Comparison of ENCODE assay signal across 17 cellular contexts in genomic region chr14:102759416-102759815, GRCh38. TPM values are rescaled to one million over a fixed set of nuclear protein-coding genes. Genes with fewer than 3 reads are reported as not detected.
DNase-seq lines count a peak whose midpoint lies in the region; ATAC-seq, FAIRE-seq and TF ChIP-seq lines count a peak whose summit lies in the region.
"Had no signal": no experiment of that assay in that cellular context is flagged by ENCODE, and none has a peak within 500 bp of the region (broad histone marks: within the 10 kb centered on the region; RNA-seq: fewer than 3 reads in every experiment).

No MANE protein-coding gene starts in this region.

- no peaks in the 10 kb centered on the region; the same call in 1 of the 2 replicates for H3K27me3 Mint-ChIP-seq in WTC11 (ENCODE audit: low read depth)
- no peaks in the 10 kb centered on the region for H3K27me3 Mint-ChIP-seq in activated CD4-positive, alpha-beta T cell treated with anti-CD3 and anti-CD28 coated beads for 36 hours
- H3K27me3 Mint-ChIP-seq: activated naive CD8-positive, alpha-beta T cell; B cell had no signal

- H3K4me3 ChIP-seq in A549 (no peak overlapping the region), LNCaP clone FGC (ENCODE audit: low read depth, low read length) (no peak overlapping the region)
- H3K4me3 ChIP-seq: neural progenitor cell had no signal

- TF ChIP-seq POLR2A in A549 (IDR thresholded peaks at IDR 0.05; ENCODE audit: low read length) = no peak

- TF ChIP-seq EP300 in A549 (IDR thresholded peaks at IDR 0.05) = no peak

- no peaks in the 10 kb centered on the region for H3K36me3 Mint-ChIP-seq in WTC11
- no peaks in the 10 kb centered on the region for H3K36me3 Mint-ChIP-seq in activated CD4-positive, alpha-beta T cell treated with anti-CD3 and anti-CD28 coated beads for 36 hours (ENCODE audit: low read depth)
- H3K36me3 Mint-ChIP-seq: activated naive CD8-positive, alpha-beta T cell; neural progenitor cell had no signal

- FAIRE-seq in A549 (lab: Jason Lieb, UNC) = no peak

- WGBS in A549 (ENCODE audit: missing lambda C conversion rate) = 67% methylated on average over 5 of the region's 5 CpGs

- no peak for DNase-seq in A549 (ENCODE audit: low read depth in 1 of 2, low spot score in 1 of 2)
- peak; percentile 37 for DNase-seq in D341Med (ENCODE audit: low spot score)
- peak; percentile 11 for DNase-seq in LNCaP clone FGC (ENCODE audit: low read depth)
- no peak for DNase-seq in WTC11 (ENCODE audit: low spot score)
- DNase-seq in activated CD4-positive, alpha-beta T cell treated with anti-CD3 and anti-CD28 coated beads for 36 hours = no peak
- DNase-seq in activated CD8-positive, alpha-beta memory T cell treated with anti-CD3 and anti-CD28 coated beads, Interleukin-2, amount 50 U/mL, for 4 hours = no peak
- DNase-seq: activated T-cell treated with anti-CD3 and anti-CD28 coated beads, Interleukin-2, amount 50 U/mL, for 4 hours; GOT3; NCI-H1092; NCI-H774; right cardiac atrium; Right ventricle myocardium superior had no signal

- peak overlapping the region; percentile 60; the same call in 1 of the 2 replicates for H3K27ac Mint-ChIP-seq in WTC11
- no peak overlapping the region for H3K27ac Mint-ChIP-seq in activated CD4-positive, alpha-beta T cell treated with anti-CD3 and anti-CD28 coated beads for 36 hours
- H3K27ac Mint-ChIP-seq: activated naive CD8-positive, alpha-beta T cell; B cell; neural progenitor cell had no signal

- no peak overlapping the region for H3K4me2 ChIP-seq in A549
- H3K4me2 ChIP-seq: neural progenitor cell had no signal

- no peak overlapping the region for H3K27ac ChIP-seq in A549
- H3K27ac ChIP-seq: neural progenitor cell had no signal

- peak; percentile 14 to 30; a peak in 2 of 6 replicates for ATAC-seq in A549
- peak; percentile 52 for ATAC-seq in WTC11
- ATAC-seq in activated CD4-positive, alpha-beta T cell treated with anti-CD3 and anti-CD28 coated beads for 36 hours = no peak
- ATAC-seq in HG03280 (IDR thresholded peaks at IDR 0.05; ENCODE audit: unreplicated experiment) = no peak
- no peak for ATAC-seq in HG03460 (IDR thresholded peaks at IDR 0.05; ENCODE audit: unreplicated experiment)
- ATAC-seq: activated T-cell treated with anti-CD3 and anti-CD28 coated beads, Interleukin-2, amount 50 U/mL, for 4 hours; right cardiac atrium had no signal

- TF ChIP-seq CTCF in A549 (IDR thresholded peaks at IDR 0.05) = no peak
- 0 out of 2 replicates have a peak, but pooled peaks have one; percentile 25 for TF ChIP-seq CTCF in LNCaP clone FGC (IDR thresholded peaks at IDR 0.05; ENCODE audit: control insufficient read depth, extremely low read depth, insufficient read depth)
- no peak for TF ChIP-seq CTCF in WTC11 (IDR thresholded peaks at IDR 0.05)

- CTCF ChIA-PET in A549 (lab: Yijun Ruan, JAX) = interaction anchor here (0.5 to 1.7 kb wide), 4 partner anchors 13 to 180 kb away, joined by 5 to 6 read pairs (median 5); no protein-coding TSS in a partner anchor
- CTCF ChIA-PET in WTC11 (lab: Charles Lee) = interaction anchor here (0.7 to 3.7 kb wide), 12 partner anchors 9 to 321 kb away, joined by 3 to 33 read pairs (median 5); no protein-coding TSS in a partner anchor
- CTCF ChIA-PET in activated CD4-positive, alpha-beta T cell treated with anti-CD3 and anti-CD28 coated beads for 36 hours (lab: Charles Lee) = interaction anchor here (1.0 to 1.3 kb wide), 5 partner anchors 12 to 333 kb away, joined by 3 to 4 read pairs (median 4); no protein-coding TSS in a partner anchor

- no peaks in the 10 kb centered on the region for H3K9me3 ChIP-seq in A549

- no peak overlapping the region; the same call in 1 of the 2 replicates for H3K4me3 Mint-ChIP-seq in WTC11
- H3K4me3 Mint-ChIP-seq in activated CD4-positive, alpha-beta T cell treated with anti-CD3 and anti-CD28 coated beads for 36 hours = no peak overlapping the region
- H3K4me3 Mint-ChIP-seq: activated naive CD8-positive, alpha-beta T cell; activated T-cell treated with anti-CD3 and anti-CD28 coated beads, Interleukin-2, amount 50 U/mL, for 4 hours; B cell; neural progenitor cell had no signal

- H3K4me1 Mint-ChIP-seq in WTC11 = peaks cover 32% of the 10 kb centered on the region
- no peaks in the 10 kb centered on the region for H3K4me1 Mint-ChIP-seq in activated CD4-positive, alpha-beta T cell treated with anti-CD3 and anti-CD28 coated beads for 36 hours

- POLR2A ChIA-PET in A549 (lab: Yijun Ruan, JAX) = no interaction called here
- POLR2A ChIA-PET in WTC11 (lab: Charles Lee) = interaction anchor here (0.6 to 0.7 kb wide), 2 partner anchors 65 to 154 kb away, joined by 3 to 7 read pairs; no protein-coding TSS in a partner anchor
- POLR2A ChIA-PET in activated CD4-positive, alpha-beta T cell treated with anti-CD3 and anti-CD28 coated beads for 36 hours (lab: Charles Lee) = no interaction called here

- intact Hi-C loops in activated CD4-positive, alpha-beta T cell treated with anti-CD3 and anti-CD28 coated beads for 36 hours (cut with DNase I, micrococcal nuclease) = no loop called here

- no peaks in the 10 kb centered on the region; the same call in 1 of the 2 replicates for H3K9me3 Mint-ChIP-seq in WTC11
- no peaks in the 10 kb centered on the region for H3K9me3 Mint-ChIP-seq in activated CD4-positive, alpha-beta T cell treated with anti-CD3 and anti-CD28 coated beads for 36 hours (ENCODE audit: low read depth)
- H3K9me3 Mint-ChIP-seq: activated T-cell treated with anti-CD3 and anti-CD28 coated beads, Interleukin-2, amount 50 U/mL, for 4 hours; neural progenitor cell had no signal

- no peaks in the 10 kb centered on the region for H3K4me1 ChIP-seq in A549
- H3K4me1 ChIP-seq: neural progenitor cell had no signal

- TF ChIP-seq RAD21 in A549 (conservative IDR thresholded peaks at IDR 0.05 in 1 of 2, IDR thresholded peaks at IDR 0.05 in 1 of 2) = no peak

TF ChIP-seq in A549, 52 proteins besides CTCF, POLR2A, EP300 and RAD21:
- TF ChIP-seq ATOH8 (CRISPR knock-in tag; IDR thresholded peaks at IDR 0.05; ENCODE audit: low read depth) = no peak
- TF ChIP-seq MAZ (IDR thresholded peaks at IDR 0.05; ENCODE audit: borderline replicate concordance, low read depth, low read length) = no peak
- no peak for TF ChIP-seq MAX (IDR thresholded peaks at IDR 0.05)
- TF ChIP-seq MYC (IDR thresholded peaks at IDR 0.05; ENCODE audit: borderline replicate concordance, low read length) = no peak
- no peak for TF ChIP-seq USF2 (IDR thresholded peaks at IDR 0.05)
- TF ChIP-seq HOXB5 (CRISPR knock-in tag; IDR thresholded peaks at IDR 0.05) = no peak
- no peak for TF ChIP-seq KDM1A (IDR thresholded peaks at IDR 0.05; ENCODE audit: low read depth)
- no peak for TF ChIP-seq CEBPB (IDR thresholded peaks at IDR 0.05)

TF ChIP-seq in WTC11, 78 proteins besides CTCF, POLR2A, EP300 and RAD21:
- TF ChIP-seq TEAD1 (CRISPR knock-in tag; IDR thresholded peaks at IDR 0.05) (0 out of 2 replicates have a peak, but pooled peaks have one; percentile 9), TEAD4 (CRISPR knock-in tag; IDR thresholded peaks at IDR 0.05) (no peak), EMX1 (CRISPR knock-in tag; IDR thresholded peaks at IDR 0.05) (no peak)

RNA-seq across cellular contexts. Expression of gene TRAF3, which starts 17.8 kb away (rescaled TPM):
- polyA plus RNA-seq in A549 (2011; rRNA removed) = 22.9 and 25.5 TPM in 2 replicates
- polyA plus RNA-seq in A549 (2012; cell fraction: cytosol; rRNA removed) = 22.5 and 25.4 TPM in 2 replicates
- 37.7 and 38.2 TPM in 2 replicates for polyA plus RNA-seq in A549 (2012; cell fraction: nucleus; rRNA removed)
- polyA plus RNA-seq in A549 (2017; fragmentation: RNase III; extraction: RNeasy Plus Mini Kit Qiagen cat#74134 plus additional on column Dnase treatment) = 20.1 to 24.9 TPM (median 20.2 TPM) in 3 replicates
- polyA minus RNA-seq in A549 (2011; rRNA and poly(A)+ RNA removed) = 54.6 and 56.1 TPM in 2 replicates
- 8.2 to 11.2 TPM (median 9.6 TPM) in 3 replicates for total RNA-seq in WTC11 (2021)
- 10 to 100 TPM; 66.4 to 83.7 TPM for total RNA-seq in activated CD4-positive, alpha-beta T cell treated with anti-CD3 and anti-CD28 coated beads for 36 hours

Comparison
In these comparisons a context has a peak if more than half of its experiments do, and no peak if none do; other contexts are left out.
1. ATAC-seq: peak in A549 (2 of 2) and WTC11 (single experiment); none in activated CD4-positive, alpha-beta T cell treated with anti-CD3 and anti-CD28 coated beads for 36 hours (single experiment), HG03280 (single experiment) and HG03460 (single experiment).
2. DNase-seq: peak in D341Med (single experiment) and LNCaP clone FGC (single experiment); none in A549 (0 of 2), WTC11 (single experiment), activated CD4-positive, alpha-beta T cell treated with anti-CD3 and anti-CD28 coated beads for 36 hours (single experiment) and activated CD8-positive, alpha-beta memory T cell treated with anti-CD3 and anti-CD28 coated beads, Interleukin-2, amount 50 U/mL, for 4 hours (single experiment).